Comparison of ENCODE assay signal across 23 cellular contexts in the genomic region with DNA sequence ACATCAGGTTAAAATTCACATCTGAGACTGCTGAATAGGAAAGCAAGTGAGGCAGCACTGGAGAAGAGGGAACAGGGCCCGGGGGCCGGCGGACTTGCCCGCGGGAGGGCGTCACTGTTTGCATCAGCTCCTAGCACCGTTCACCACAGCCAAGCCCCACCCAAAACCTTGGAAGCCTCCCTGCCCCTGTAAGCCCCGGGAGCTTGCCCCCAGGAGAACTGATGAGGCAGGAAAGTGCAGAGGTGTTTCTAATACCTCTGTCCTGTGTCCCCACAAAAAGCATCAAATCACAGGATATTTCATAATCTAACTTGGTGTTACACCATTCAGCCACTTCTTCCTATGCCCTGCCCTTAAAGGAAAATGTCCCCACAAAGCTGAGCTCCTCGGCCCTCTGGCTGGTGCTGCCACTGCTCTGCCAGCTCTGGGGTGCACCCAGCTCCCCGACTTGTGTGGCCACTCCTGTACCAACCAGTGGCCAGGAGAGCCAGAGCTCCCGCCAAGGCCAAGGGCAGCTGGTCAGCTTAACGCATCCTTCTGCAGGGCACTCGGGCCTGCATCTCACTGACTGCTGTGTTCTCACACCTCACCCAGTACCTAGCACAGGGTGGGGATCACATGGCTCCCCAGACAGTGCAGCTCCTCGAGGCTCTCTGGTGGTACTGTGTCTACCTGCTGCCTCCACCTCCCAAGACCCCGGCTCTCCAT. TPM values are rescaled to one million over a fixed set of nuclear protein-coding genes. Genes with fewer than 3 reads are reported as not detected.
DNase-seq lines count a peak whose midpoint lies in the region; ATAC-seq and TF ChIP-seq lines count a peak whose summit lies in the region.
"Had no signal": no experiment of that assay in that cellular context is flagged by ENCODE, and none has a peak within 500 bp of the region (broad histone marks: within the 10 kb centered on the region; RNA-seq: fewer than 3 reads in every experiment).

No MANE protein-coding gene starts in this region.

- H3K9me3 ChIP-seq in Caco-2, result no peaks in the 10 kb centered on the region
- H3K9me3 ChIP-seq in osteoblast (ENCODE audit: low read depth, low read length), result no peaks in the 10 kb centered on the region

- no peak overlapping the region for H3K4me3 Mint-ChIP-seq in Caco-2 (ENCODE audit: unreplicated experiment)
- H3K4me3 Mint-ChIP-seq: activated naive CD8-positive, alpha-beta T cell treated with anti-CD3 and anti-CD28 coated beads, Interleukin-2, amount 50 U/mL, for 24 hours; CD8-positive, alpha-beta T cell; neural crest cell had no signal

- POLR2A ChIA-PET in Caco-2 (lab: Charles Lee), result no interaction called here

- BruUV-seq in Caco-2 (replicated peaks; lab: Mats Ljungman, UMichigan), result no TSS peak

- H2AFZ ChIP-seq in osteoblast (ENCODE audit: low read length), result no peak overlapping the region
- H2AFZ ChIP-seq: GM23248 had no signal

- no peaks in the 10 kb centered on the region for H3K9me3 Mint-ChIP-seq in Caco-2 (ENCODE audit: unreplicated experiment)
- H3K9me3 Mint-ChIP-seq: activated naive CD8-positive, alpha-beta T cell treated with anti-CD3 and anti-CD28 coated beads, Interleukin-2, amount 50 U/mL, for 24 hours; CD8-positive, alpha-beta T cell; neural crest cell had no signal

- H3K27me3 ChIP-seq in Caco-2 (replicated peaks; ENCODE audit: control insufficient read depth, insufficient read depth, low read length), result no peaks in the 10 kb centered on the region
- H3K27me3 ChIP-seq in osteoblast (ENCODE audit: insufficient read depth, low read length), result peaks cover 7% of the 10 kb centered on the region

- no peak for TF ChIP-seq CTCF in Caco-2 (IDR thresholded peaks at IDR 0.05; ENCODE audit: insufficient read depth in 1 of 2, low read depth in 1 of 2, low read length in 1 of 2, severe bottlenecking in 1 of 2, unreplicated experiment in 1 of 2)
- TF ChIP-seq CTCF in coronary artery (IDR thresholded peaks at IDR 0.05), result no peak
- no peak for TF ChIP-seq CTCF in osteoblast (IDR thresholded peaks at IDR 0.05; ENCODE audit: extremely low read depth, low read depth, low read length)

- no peaks in the 10 kb centered on the region for H3K79me2 ChIP-seq in osteoblast (ENCODE audit: insufficient read depth, low read length)

- H3K27ac ChIP-seq in coronary artery (no peak overlapping the region), osteoblast (ENCODE audit: low read depth, low read length) (no peak overlapping the region), caudate nucleus (ENCODE audit: low read depth, low read length) (no peak overlapping the region)
- H3K27ac ChIP-seq: foreskin keratinocyte, GM23248 had no signal

- ATAC-seq in GM18858 (IDR thresholded peaks at IDR 0.05; ENCODE audit: unreplicated experiment), result no peak
- ATAC-seq: activated naive CD8-positive, alpha-beta T cell treated with anti-CD3 and anti-CD28 coated beads, Interleukin-2, amount 50 U/mL, for 24 hours; CD8-positive, alpha-beta T cell; foreskin keratinocyte had no signal

- DNase-seq in Caco-2 (no peak), NOMO-1 treated with DMSO at 0.1 percent for 48 hours (lab: John Stamatoyannopoulos, UW; ENCODE audit: unreplicated experiment) (peak; percentile 61), coronary artery (ENCODE audit: low spot score) (peak; percentile 61), osteoblast (ENCODE audit: insufficient read length, low spot score, missing footprints) (peak; percentile 68), GM19240 (ENCODE audit: insufficient read length, low spot score) (no peak), caudate nucleus (lab: John Stamatoyannopoulos, UW) (no peak), mucosa of gallbladder (ENCODE audit: low spot score) (no peak)
- DNase-seq: activated CD4-positive, alpha-beta T cell treated with anti-CD3 and anti-CD28 coated beads for 48 hours; activated effector memory CD4-positive, alpha-beta T cell treated with Interleukin-2 at 50 U/mL for 16 hours; activated naive CD8-positive, alpha-beta T cell treated with anti-CD3 and anti-CD28 coated beads, Interleukin-2, amount 50 U/mL, for 24 hours; CD8-positive, alpha-beta T cell; foreskin keratinocyte; GM23248; hypothalamus; kidney glomerular epithelial cell; NCI-H1694; NCI-H774; SW 1271 had no signal

- intact Hi-C loops in Caco-2 (cut with micrococcal nuclease; ENCODE audit: unreplicated experiment), result no loop called here

- H3K4me1 Mint-ChIP-seq in Caco-2 (ENCODE audit: low read depth, unreplicated experiment), result peaks cover 7% of the 10 kb centered on the region

- H3K27ac Mint-ChIP-seq in Caco-2 (ENCODE audit: unreplicated experiment), result peak overlapping the region; percentile 2
- H3K27ac Mint-ChIP-seq: activated naive CD8-positive, alpha-beta T cell treated with anti-CD3 and anti-CD28 coated beads, Interleukin-2, amount 50 U/mL, for 24 hours; CD8-positive, alpha-beta T cell had no signal

- CTCF ChIA-PET in Caco-2 (lab: Charles Lee), result interaction anchor here (0.6 kb wide), 1 partner anchor 56 kb away, joined by 3 read pairs; no protein-coding TSS in a partner anchor

- no peaks in the 10 kb centered on the region for H3K27me3 Mint-ChIP-seq in Caco-2 (ENCODE audit: insufficient read depth, unreplicated experiment)

- H3K4me3 ChIP-seq in Caco-2 (ENCODE audit: low read depth, low read length) (no peak overlapping the region), coronary artery (no peak overlapping the region), osteoblast (ENCODE audit: insufficient read depth, low read length) (no peak overlapping the region)
- H3K4me3 ChIP-seq: GM23248 had no signal

- no peaks in the 10 kb centered on the region for H4K20me1 ChIP-seq in osteoblast (ENCODE audit: insufficient read depth, low read length)

- H3K36me3 ChIP-seq in Caco-2 (ENCODE audit: control insufficient read depth, insufficient read depth, low read length) (no peaks in the 10 kb centered on the region), osteoblast (ENCODE audit: insufficient read depth, low read length) (no peaks in the 10 kb centered on the region)

- H3K4me1 ChIP-seq in Caco-2, result peaks cover 29% of the 10 kb centered on the region
- H3K4me1 ChIP-seq in osteoblast (ENCODE audit: insufficient read depth, low read length), result no peaks in the 10 kb centered on the region
- H3K4me1 ChIP-seq: foreskin keratinocyte had no signal

- H3K36me3 Mint-ChIP-seq in Caco-2 (ENCODE audit: insufficient read depth, unreplicated experiment), result no peaks in the 10 kb centered on the region
- H3K36me3 Mint-ChIP-seq: CD8-positive, alpha-beta T cell had no signal

- no peak overlapping the region for H3K4me2 ChIP-seq in osteoblast (ENCODE audit: insufficient read depth, low read length)

RNA-seq across cellular contexts. Expression of gene CNPY1, which starts 47.2 kb away (rescaled TPM):
- total RNA-seq in Caco-2 (2022), result not detected in 2 replicates
- total RNA-seq in osteoblast, result not detected in 2 replicates
- not detected for total RNA-seq in mucosa of gallbladder
- total RNA-seq: CD8-positive, alpha-beta T cell; dermis microvascular lymphatic vessel endothelial cell; foreskin keratinocyte; GM23248; mesenteric fat pad; RPMI7951 had no signal

RNA-seq across cellular contexts. Expression of gene RBM33, which starts 50.9 kb away (rescaled TPM):
- total RNA-seq in Caco-2 (2022) (82.8 and 89.9 TPM in 2 replicates), osteoblast (25.0 and 27.5 TPM in 2 replicates), mucosa of gallbladder (59.1 TPM)

Comparison
In these comparisons a context has a peak if more than half of its experiments do, and no peak if none do; other contexts are left out.
1. DNase-seq: peak in NOMO-1 treated with DMSO at 0.1 percent for 48 hours (single experiment), coronary artery (single experiment) and osteoblast (single experiment); none in Caco-2 (0 of 2), GM19240 (single experiment), caudate nucleus (0 of 61) and mucosa of gallbladder (single experiment).